19 cellular contexts compared by ENCODE assay signal in genomic region chr4:24780936-24781538, GRCh38. TPM values are rescaled to one million over a fixed set of nuclear protein-coding genes. Genes with fewer than 3 reads are reported as not detected.
A peak's percentile ranks its signal among the peaks of the same experiment; 100 is the strongest.
DNase-seq lines count a peak whose midpoint lies in the region; TF ChIP-seq lines count a peak whose summit lies in the region.
"Had no signal": no experiment of that assay in that cellular context is flagged by ENCODE, and none has a peak within 500 bp of the region (broad histone marks: within the 10 kb centered on the region; RNA-seq: fewer than 3 reads in every experiment).

No MANE protein-coding gene starts in this region.

- H3K4me3 ChIP-seq in esophagus squamous epithelium (no peak overlapping the region), stomach smooth muscle (ENCODE audit: low read length in 2 of 2) (no peak overlapping the region), HAP-1 (no peak overlapping the region)
- H3K4me3 ChIP-seq in effector memory CD4-positive, alpha-beta T cell (ENCODE audit: insufficient read depth, low read depth, low read length, poor library complexity, severe bottlenecking): no peak overlapping the region

- TF ChIP-seq POLR2A in esophagus squamous epithelium (IDR thresholded peaks at IDR 0.05): no peak

- peak overlapping the region in 3 of 4 donors; percentile 58 to 73 (median 71) for H3K27ac ChIP-seq in esophagus squamous epithelium
- peak overlapping the region; percentile 42 for H3K27ac ChIP-seq in stomach smooth muscle (ENCODE audit: low read length)
- H3K27ac ChIP-seq in effector memory CD4-positive, alpha-beta T cell (ENCODE audit: insufficient read depth, low read length, poor library complexity, severe bottlenecking): no peak overlapping the region

- H3K27me3 ChIP-seq in esophagus squamous epithelium (no peaks in the 10 kb centered on the region), stomach smooth muscle (ENCODE audit: control insufficient read depth in 1 of 2, insufficient read depth in 2 of 2, low read length in 2 of 2) (no peaks in the 10 kb centered on the region), HAP-1 (ENCODE audit: low read depth) (no peaks in the 10 kb centered on the region)
- H3K27me3 ChIP-seq in effector memory CD4-positive, alpha-beta T cell (replicated peaks; ENCODE audit: control insufficient read depth, insufficient read depth, low read length, poor library complexity, severe bottlenecking): no peaks in the 10 kb centered on the region

- H3K4me1 ChIP-seq in esophagus squamous epithelium (peaks cover 0 to 37% (median 10%) of the 10 kb centered on the region in 3 donors), stomach smooth muscle (ENCODE audit: control insufficient read depth, insufficient read depth, low read length) (peaks cover 20% of the 10 kb centered on the region), HAP-1 (no peaks in the 10 kb centered on the region)
- H3K4me1 ChIP-seq in effector memory CD4-positive, alpha-beta T cell (ENCODE audit: control insufficient read depth, insufficient read depth, low read length, poor library complexity, severe bottlenecking): no peaks in the 10 kb centered on the region

- H3K9me3 ChIP-seq in esophagus squamous epithelium (no peaks in the 10 kb centered on the region), stomach smooth muscle (ENCODE audit: control insufficient read depth in 2 of 2, low read length in 2 of 2) (peaks cover 0 to 1% of the 10 kb centered on the region in 2 donors), HAP-1 (no peaks in the 10 kb centered on the region)
- no peaks in the 10 kb centered on the region for H3K9me3 ChIP-seq in effector memory CD4-positive, alpha-beta T cell (ENCODE audit: control insufficient read depth, low read length)

- no peak overlapping the region for H3K9ac ChIP-seq in stomach smooth muscle (ENCODE audit: low read length in 2 of 2)

- WGBS in esophagus squamous epithelium, 2 donors: 34 to 35% methylated on average over 3 of the region's 3 CpGs

- intact Hi-C loops in esophagus squamous epithelium (cut with DNase I): no loop called here

- in situ Hi-C loops in HAP-1 (cut with MboI; ENCODE audit: low sequenced_read_pairs): no loop called here

- peak; percentile 2 to 14 for DNase-seq in NOMO-1 (lab: John Stamatoyannopoulos, UW; ENCODE audit: unreplicated experiment in 2 of 2)
- DNase-seq in NOMO-1 treated with dmso at 0.1 percent for 144 hours (lab: John Stamatoyannopoulos, UW; ENCODE audit: unreplicated experiment): no peak
- no peak for DNase-seq in esophagus squamous epithelium (lab: John Stamatoyannopoulos, UW)
- no peak for DNase-seq in NCI-H2029 (lab: John Stamatoyannopoulos, UW)
- no peak for DNase-seq in activated CD4-positive, CD25-positive, alpha-beta regulatory T cell (lab: John Stamatoyannopoulos, UW)
- no peak for DNase-seq in effector memory CD4-positive, alpha-beta T cell
- no peak for DNase-seq in HAP-1 (ENCODE audit: low spot score in 2 of 2)
- DNase-seq: CD4-positive, alpha-beta T cell; EL; KBM-7; MV-4-11; NCI-H1694 treated with DMSO at 0.1 percent for 48 hours; NCI-H2107; NCI-H2227 treated with DMSO at 0.1 percent for 48 hours; NCI-H510A treated with DMSO at 0.1 percent for 48 hours; NCI-H82 had no signal

- TF ChIP-seq CTCF in esophagus squamous epithelium (IDR thresholded peaks at IDR 0.05): no peak

- H3K36me3 ChIP-seq in esophagus squamous epithelium (no peaks in the 10 kb centered on the region), stomach smooth muscle (ENCODE audit: control insufficient read depth in 2 of 2, insufficient read depth in 2 of 2, low read length in 2 of 2) (no peaks in the 10 kb centered on the region), HAP-1 (replicated peaks) (no peaks in the 10 kb centered on the region)
- no peaks in the 10 kb centered on the region for H3K36me3 ChIP-seq in effector memory CD4-positive, alpha-beta T cell (ENCODE audit: control insufficient read depth, insufficient read depth, low read length)

RNA-seq across cellular contexts. Expression of gene SOD3, which starts 14.3 kb away (rescaled TPM):
- total RNA-seq in esophagus squamous epithelium: 100 to 1,000 TPM in 1 of 4 donors, 10 to 100 TPM in 2, 1 to 10 TPM in 1; 5.0 to 120 (median 25.2) TPM
- total RNA-seq: B cell; CD4-positive, alpha-beta T cell; H4 had no signal

Comparison
In these comparisons a context has a peak if more than half of its experiments do, and no peak if none do; other contexts are left out.
1. DNase-seq: peak in NOMO-1 (2 of 2); none in NOMO-1 treated with dmso at 0.1 percent for 144 hours (single experiment), esophagus squamous epithelium (single experiment), NCI-H2029 (single experiment), activated CD4-positive, CD25-positive, alpha-beta regulatory T cell (0 of 4), effector memory CD4-positive, alpha-beta T cell (0 of 3) and HAP-1 (0 of 2).